In genomic region chr1:3391711-3392110, GRCh38 we compare ENCODE assay signal across 21 cellular contexts.
DNase-seq lines count a peak whose midpoint lies in the region; ATAC-seq and TF ChIP-seq lines count a peak whose summit lies in the region.
"Had no signal": no experiment of that assay in that cellular context is flagged by ENCODE, and none has a peak within 500 bp of the region (broad histone marks: within the 10 kb centered on the region; RNA-seq: fewer than 3 reads in every experiment).

No MANE protein-coding gene starts in this region.

- H2AFZ ChIP-seq in trophoblast cell (ENCODE audit: insufficient read depth, low read length, poor library complexity) = no peak overlapping the region

- DNase-seq in ELF-1 (ENCODE audit: low read depth, low spot score) = peak; percentile 61
- peak; percentile 56 for DNase-seq in WTC11 (ENCODE audit: low spot score)
- DNase-seq in iPS-NIHi11 (ENCODE audit: low spot score) = peak; percentile 63
- no peak for DNase-seq in trophoblast cell
- DNase-seq in inferior parietal cortex (ENCODE audit: extremely low spot score) = no peak
- no peak for DNase-seq in NCI-H526 (lab: John Stamatoyannopoulos, UW)
- DNase-seq in UCSD-AML1 (lab: John Stamatoyannopoulos, UW; ENCODE audit: unreplicated experiment) = no peak
- DNase-seq in superior temporal gyrus (ENCODE audit: extremely low spot score) = no peak
- DNase-seq: AML-193, COR-L47, DMS153, EL, NCI-H1105 treated with DMSO at 0.1 percent for 48 hours, NCI-H187 treated with DMSO at 0.1 percent for 48 hours, NCI-H345, NCI-H526 treated with DMSO at 0.1 percent for 48 hours, RPMI8226 had no signal

- no peak overlapping the region for H3K4ac ChIP-seq in trophoblast cell (ENCODE audit: low read depth, low read length)

- no peak overlapping the region for H3K14ac ChIP-seq in trophoblast cell (ENCODE audit: low read length)

- H3K27ac Mint-ChIP-seq in WTC11 = no peak overlapping the region
- H3K27ac Mint-ChIP-seq: CD14-positive monocyte had no signal

- POLR2A ChIA-PET in WTC11 (lab: Charles Lee) = interaction anchor here (0.6 kb wide), 1 partner anchor 486 kb away, joined by 4 read pairs; no protein-coding TSS in a partner anchor

- H3K4me2 ChIP-seq in trophoblast cell (ENCODE audit: low read length) = peak overlapping the region; percentile 38
- H3K4me2 ChIP-seq: A549 had no signal

- no peak overlapping the region for H3K9ac ChIP-seq in trophoblast cell (ENCODE audit: low read length)

- ATAC-seq in WTC11 = peak; percentile 55
- ATAC-seq: A549 had no signal

- CTCF ChIA-PET in WTC11 (lab: Charles Lee) = interaction anchor here (0.5 to 2.0 kb wide), 8 partner anchors 12 to 596 kb away, joined by 3 to 8 read pairs (median 3); no protein-coding TSS in a partner anchor

- no peak overlapping the region for H4K8ac ChIP-seq in trophoblast cell (ENCODE audit: low read depth, low read length)

- H3K27ac ChIP-seq in trophoblast cell (ENCODE audit: low read depth, low read length) = no peak overlapping the region
- H3K27ac ChIP-seq: A549, HL-60 had no signal

- WGBS in trophoblast cell (ENCODE audit: extremely low coverage, insufficient coverage, insufficient read length) = no CpG with 5 or more reads among the region's 18 CpGs

- peak overlapping the region; percentile 39 for H3K4me3 Mint-ChIP-seq in WTC11

- H3K18ac ChIP-seq in trophoblast cell (ENCODE audit: low read length) = no peak overlapping the region

- H4K12ac ChIP-seq in trophoblast cell (ENCODE audit: low read depth, low read length) = no peak overlapping the region

- TF ChIP-seq CTCF in WTC11 (IDR thresholded peaks at IDR 0.05) = no peak

- H3K36me3 ChIP-seq in trophoblast cell (ENCODE audit: control insufficient read depth in 1 of 2, insufficient read depth in 2 of 2, low read length in 2 of 2) = no peaks in the 10 kb centered on the region
- H3K36me3 ChIP-seq: HAP-1 had no signal

- no peak overlapping the region for H2BK120ac ChIP-seq in trophoblast cell (ENCODE audit: insufficient read depth, low read length, poor library complexity)

- H3K9me3 Mint-ChIP-seq in WTC11 = no peaks in the 10 kb centered on the region

- H3K23ac ChIP-seq in trophoblast cell (ENCODE audit: low read length) = no peak overlapping the region

- no peak overlapping the region for H2BK12ac ChIP-seq in trophoblast cell (ENCODE audit: low read length)

- no peak overlapping the region for H2BK5ac ChIP-seq in trophoblast cell (ENCODE audit: low read depth, low read length, poor library complexity)

- peaks cover 2% of the 10 kb centered on the region for H3K79me1 ChIP-seq in trophoblast cell (ENCODE audit: low read length)

- H3K4me3 ChIP-seq in trophoblast cell (ENCODE audit: low read depth, low read length) = no peak overlapping the region
- H3K4me3 ChIP-seq: A549, HAP-1 had no signal

- H3K4me1 ChIP-seq in trophoblast cell (ENCODE audit: control insufficient read depth in 1 of 2, insufficient read depth in 2 of 2, low read length in 2 of 2) = peaks cover 2 to 3% of the 10 kb centered on the region in 2 experiments
- H3K4me1 ChIP-seq: A549 had no signal

- H3K4me1 Mint-ChIP-seq in WTC11 = peaks cover 24% of the 10 kb centered on the region
- H3K4me1 Mint-ChIP-seq: CD14-positive monocyte had no signal

- H2AK5ac ChIP-seq in trophoblast cell (ENCODE audit: low read length) = no peak overlapping the region

- H4K91ac ChIP-seq in trophoblast cell (ENCODE audit: low read depth, low read length) = no peak overlapping the region

- H3K36me3 Mint-ChIP-seq in WTC11 = no peaks in the 10 kb centered on the region
- H3K36me3 Mint-ChIP-seq: CD14-positive monocyte had no signal

- peaks cover 2% of the 10 kb centered on the region for H3K9me3 ChIP-seq in trophoblast cell (ENCODE audit: insufficient read depth, low read depth, low read length)
- H3K9me3 ChIP-seq: A549, HAP-1 had no signal

- peaks cover 56% of the 10 kb centered on the region for H3K27me3 Mint-ChIP-seq in WTC11 (ENCODE audit: low read depth)

- H3K79me2 ChIP-seq in trophoblast cell (ENCODE audit: control insufficient read depth, insufficient read depth, low read length, poor library complexity) = no peaks in the 10 kb centered on the region

- peaks cover 53% of the 10 kb centered on the region for H3K27me3 ChIP-seq in trophoblast cell (ENCODE audit: insufficient read depth, low read length)

TF ChIP-seq in WTC11, 78 proteins besides CTCF, POLR2A, EP300 and RAD21:
- TF ChIP-seq STAT6 (CRISPR knock-in tag; conservative IDR thresholded peaks at IDR 0.05; ENCODE audit: low read depth) (no peak), ATF3 (CRISPR knock-in tag; conservative IDR thresholded peaks at IDR 0.05) (no peak), HMGXB4 (CRISPR knock-in tag; IDR thresholded peaks at IDR 0.05) (no peak), NFE2L1 (CRISPR knock-in tag; IDR thresholded peaks at IDR 0.05) (no peak), TCF7 (CRISPR knock-in tag; IDR thresholded peaks at IDR 0.05; ENCODE audit: low read depth) (no peak), AR (CRISPR knock-in tag; IDR thresholded peaks at IDR 0.05) (no peak), ZNF317 (CRISPR knock-in tag; IDR thresholded peaks at IDR 0.05; ENCODE audit: borderline replicate concordance, low read depth) (no peak), CBFB (CRISPR knock-in tag; IDR thresholded peaks at IDR 0.05; ENCODE audit: low read depth) (no peak), ZNF671 (CRISPR knock-in tag; IDR thresholded peaks at IDR 0.05) (no peak)

Comparison
In these comparisons a context has a peak if more than half of its experiments do, and no peak if none do; other contexts are left out.
1. DNase-seq: peak in ELF-1 (single experiment), WTC11 (single experiment) and iPS-NIHi11 (single experiment); none in trophoblast cell (0 of 2), inferior parietal cortex (single experiment), NCI-H526 (0 of 2), UCSD-AML1 (single experiment) and superior temporal gyrus (single experiment).